Comparison of ENCODE assay signal across 8 cellular contexts in genomic region chr20:35277531-35278395, GRCh38. TPM values are rescaled to one million over a fixed set of nuclear protein-coding genes. Genes with fewer than 3 reads are reported as not detected.
DNase-seq lines count a peak whose midpoint lies in the region; ATAC-seq and TF ChIP-seq lines count a peak whose summit lies in the region.

MMP24OS (minus strand) TSS chr20:35278122; CDS start chr20:35277929, 193 bp downstream.

- H3K4me1 ChIP-seq in GM23338 (ENCODE audit: insufficient read depth), result peaks cover 11% of the 10 kb centered on the region; the same call in 1 of the 2 replicates

- H3K9ac ChIP-seq in SK-N-MC (ENCODE audit: insufficient read length), result peak within 1 kb of the TSS; percentile 80

- H3K27me3 Mint-ChIP-seq in GM23338 (ENCODE audit: insufficient read depth, low read depth, poor library complexity), result peaks cover 37% of the 10 kb centered on the region
- no peaks in the 10 kb centered on the region for H3K27me3 Mint-ChIP-seq in activated naive CD4-positive, alpha-beta T cell treated with anti-CD3 and anti-CD28 coated beads, Interleukin-2, amount 50 U/mL, for 24 hours

- peak within 1 kb of the TSS; percentile 86 for H3K4me3 Mint-ChIP-seq in GM23338
- peak within 1 kb of the TSS; percentile 97 for H3K4me3 Mint-ChIP-seq in activated naive CD4-positive, alpha-beta T cell treated with anti-CD3 and anti-CD28 coated beads, Interleukin-2, amount 50 U/mL, for 24 hours

- peaks cover 14% of the 10 kb centered on the region for H3K36me3 ChIP-seq in GM23338 (ENCODE audit: insufficient read depth)
- H3K36me3 ChIP-seq in SK-N-MC (ENCODE audit: insufficient read depth, low read length), result peaks cover 37% of the 10 kb centered on the region

- DNase-seq in G401 (ENCODE audit: low spot score), result peak; percentile 94
- DNase-seq in GM23338 (ENCODE audit: low spot score), result peak; percentile 95
- peak; percentile 80 for DNase-seq in LoVo (ENCODE audit: low spot score)
- DNase-seq in SK-N-MC (ENCODE audit: low read depth, low spot score), result no peak
- peak; percentile 83 for DNase-seq in glomerular visceral epithelial cell (ENCODE audit: extremely low spot score)
- peak; percentile 65 for DNase-seq in omental fat pad (ENCODE audit: low spot score)

- no peak within 1 kb of the TSS for H2AFZ ChIP-seq in GM23338

- peak within 1 kb of the TSS; percentile 98 for H3K27ac ChIP-seq in GM23338 (ENCODE audit: low read depth)
- peak within 1 kb of the TSS; percentile 71; the same call in 1 of the 2 replicates for H3K27ac ChIP-seq in SK-N-MC
- H3K27ac ChIP-seq in temporal lobe (ENCODE audit: low read depth, low read length), result peak within 1 kb of the TSS; percentile 63

- H3K4me2 ChIP-seq in GM23338, result peak within 1 kb of the TSS; percentile 97

- in situ Hi-C loops in G401 (cut with HindIII; ENCODE audit: low sequenced_read_pairs), result no loop called here

- H3K4me3 ChIP-seq in GM23338 (peak within 1 kb of the TSS; percentile 83), SK-N-MC (peak within 1 kb of the TSS; percentile 90)

- peaks cover 26% of the 10 kb centered on the region for H3K79me2 ChIP-seq in GM23338 (replicated peaks; ENCODE audit: insufficient read depth)

- H3K27ac Mint-ChIP-seq in GM23338, result peak within 1 kb of the TSS; percentile 96
- peak within 1 kb of the TSS; percentile 97 for H3K27ac Mint-ChIP-seq in activated naive CD4-positive, alpha-beta T cell treated with anti-CD3 and anti-CD28 coated beads, Interleukin-2, amount 50 U/mL, for 24 hours

- TF ChIP-seq CTCF in GM23338 (conservative IDR thresholded peaks at IDR 0.05; ENCODE audit: low read depth in 2 of 2), result peak in 1 of 2 experiments; percentile 42; a peak in 2 of 4 replicates
- no peak for TF ChIP-seq CTCF in omental fat pad (IDR thresholded peaks at IDR 0.05)

- ATAC-seq in GM23338 (peak; percentile 85), omental fat pad (ENCODE audit: low FRiP score) (peak; percentile 86)

- H3K9me2 ChIP-seq in GM23338 (ENCODE audit: insufficient read depth), result no peaks in the 10 kb centered on the region

- H3K9me3 ChIP-seq in SK-N-MC (ENCODE audit: low read depth, low read length), result no peaks in the 10 kb centered on the region

- H3K9me3 Mint-ChIP-seq in GM23338, result no peaks in the 10 kb centered on the region; the same call in 2 of the 3 replicates
- H3K9me3 Mint-ChIP-seq in activated naive CD4-positive, alpha-beta T cell treated with anti-CD3 and anti-CD28 coated beads, Interleukin-2, amount 50 U/mL, for 24 hours, result no peaks in the 10 kb centered on the region

- peaks cover 11% of the 10 kb centered on the region; the same call in 2 of the 3 replicates for H3K4me1 Mint-ChIP-seq in GM23338
- H3K4me1 Mint-ChIP-seq in activated naive CD4-positive, alpha-beta T cell treated with anti-CD3 and anti-CD28 coated beads, Interleukin-2, amount 50 U/mL, for 24 hours, result peaks cover 17% of the 10 kb centered on the region

- peaks cover 46% of the 10 kb centered on the region for H3K36me3 Mint-ChIP-seq in GM23338 (ENCODE audit: low read depth)
- peaks cover 15% of the 10 kb centered on the region for H3K36me3 Mint-ChIP-seq in activated naive CD4-positive, alpha-beta T cell treated with anti-CD3 and anti-CD28 coated beads, Interleukin-2, amount 50 U/mL, for 24 hours

- H3F3A ChIP-seq in GM23338 (replicated peaks; ENCODE audit: low read depth), result peaks cover 41% of the 10 kb centered on the region

- H4K20me1 ChIP-seq in GM23338 (replicated peaks; ENCODE audit: insufficient read depth), result 0 out of 2 replicates have a peak, but pooled peaks cover 17% of the 10 kb centered on the region

- no peaks in the 10 kb centered on the region for H3K27me3 ChIP-seq in GM23338 (ENCODE audit: insufficient read depth)

TF ChIP-seq in GM23338, 12 proteins besides CTCF, POLR2A, EP300 and RAD21:
- TF ChIP-seq CREB1 (CRISPR knock-in tag; IDR thresholded peaks at IDR 0.05; ENCODE audit: low read depth) (peak; percentile 83), ETS1 (IDR thresholded peaks at IDR 0.05) (0 out of 2 replicates have a peak, but pooled peaks have one; percentile 11), POLR2AphosphoS5 (IDR thresholded peaks at IDR 0.05; ENCODE audit: low read depth) (peak; percentile 96), NANOG (IDR thresholded peaks at IDR 0.05; ENCODE audit: borderline replicate concordance) (no peak)

RNA-seq across cellular contexts. Expression of gene MMP24OS, which starts in this region (rescaled TPM):
- total RNA-seq in G401 (2014; rRNA removed; shearing (Covaris generic)), result 8.6 and 10.7 TPM in 2 replicates
- total RNA-seq in GM23338 (2014; rRNA removed; shearing (Covaris generic)), result 10.5 and 14.6 TPM in 2 replicates
- 25.4 and 31.6 TPM in 2 replicates for polyA plus RNA-seq in GM23338 (2016; fragmentation: Nextera tagmentation; extraction: Ambion mirVana)
- total RNA-seq in omental fat pad, result 10 to 100 TPM; 12.8 to 35.6 (median 23.7) TPM
- 3.2 TPM for total RNA-seq in temporal lobe
